13 cellular contexts compared by ENCODE assay signal in the genomic region with DNA sequence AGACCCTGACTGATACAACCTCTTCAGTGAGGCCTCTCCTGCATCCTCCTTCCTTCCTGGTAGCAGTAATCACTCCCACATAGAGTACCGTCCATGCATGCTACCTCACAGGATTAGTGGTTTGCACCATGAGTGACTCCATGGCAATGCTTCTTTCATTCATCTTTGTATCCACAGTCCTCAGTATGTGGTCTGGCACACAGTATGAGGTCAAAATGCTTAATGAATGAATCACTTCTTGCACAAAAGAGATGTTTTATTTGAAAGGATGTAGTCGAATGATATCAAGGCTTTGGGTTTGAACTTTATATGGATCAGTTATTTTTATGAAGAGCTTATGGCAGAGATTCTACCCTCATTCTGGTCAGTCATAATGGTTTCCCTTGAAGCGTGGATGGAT. TPM values are rescaled to one million over a fixed set of nuclear protein-coding genes. Genes with fewer than 3 reads are reported as not detected.
DNase-seq lines count a peak whose midpoint lies in the region; TF ChIP-seq lines count a peak whose summit lies in the region.
"Had no signal": no experiment of that assay in that cellular context is flagged by ENCODE, and none has a peak within 500 bp of the region (broad histone marks: within the 10 kb centered on the region; RNA-seq: fewer than 3 reads in every experiment).

No MANE protein-coding gene starts in this region.

- intact Hi-C loops in OCI-LY7 (cut with micrococcal nuclease; ENCODE audit: unreplicated experiment), result loop anchor here (2.0 kb wide), 1 partner anchor 231 kb away; no protein-coding TSS in a partner anchor

- BruUV-seq in OCI-LY7 (replicated peaks; lab: Mats Ljungman, UMichigan), result no TSS peak

- H3K4me3 ChIP-seq in OCI-LY7 (ENCODE audit: low read depth, low read length, poor library complexity, severe bottlenecking), result no peak overlapping the region
- H3K4me3 ChIP-seq: sigmoid colon had no signal

- no peaks in the 10 kb centered on the region for H3K9me2 ChIP-seq in OCI-LY7 (ENCODE audit: insufficient read depth, low read length)

- DNase-seq in GM04504 (ENCODE audit: low read depth) (peak; percentile 75), SW480 (ENCODE audit: low spot score) (peak; percentile 89), fibroblast of peridontal ligament (ENCODE audit: extremely low read depth) (peak; percentile 70), stromal cell of bone marrow (ENCODE audit: low read depth) (peak; percentile 89), caudate nucleus (lab: John Stamatoyannopoulos, UW) (no peak), OCI-LY7 (ENCODE audit: low spot score) (no peak), HT-29 (ENCODE audit: low spot score) (no peak)
- DNase-seq: activated naive CD4-positive, alpha-beta T cell; natural killer cell; NCI-H446 treated with DMSO at 0.1 percent for 48 hours; sigmoid colon had no signal

- no peak overlapping the region for H3K27ac ChIP-seq in caudate nucleus (ENCODE audit: low read depth, low read length)
- no peak overlapping the region for H3K27ac ChIP-seq in OCI-LY7 (ENCODE audit: low read depth, low read length, poor library complexity, severe bottlenecking)
- H3K27ac ChIP-seq: sigmoid colon had no signal

- H3K4me2 ChIP-seq in OCI-LY7 (ENCODE audit: low read length), result no peak overlapping the region

- no peak overlapping the region for H2AFZ ChIP-seq in OCI-LY7 (ENCODE audit: low read length)

- H3K79me2 ChIP-seq in OCI-LY7 (ENCODE audit: insufficient read depth, low read depth, low read length), result no peaks in the 10 kb centered on the region

- H3K4me1 ChIP-seq in OCI-LY7 (ENCODE audit: insufficient read depth, low read length, poor library complexity, severe bottlenecking), result no peaks in the 10 kb centered on the region
- H3K4me1 ChIP-seq: sigmoid colon had no signal

- CTCF ChIA-PET in OCI-LY7 (lab: Charles Lee; ENCODE audit: unreplicated experiment), result no interaction called here

- no peaks in the 10 kb centered on the region for H4K20me1 ChIP-seq in OCI-LY7 (ENCODE audit: insufficient read depth, low read length)

- POLR2A ChIA-PET in OCI-LY7 (lab: Charles Lee), result no interaction called here

- no peak for TF ChIP-seq CTCF in OCI-LY7 (conservative IDR thresholded peaks at IDR 0.05; ENCODE audit: low read length)

- no peaks in the 10 kb centered on the region for H3K9me3 ChIP-seq in OCI-LY7 (ENCODE audit: low read length)
- H3K9me3 ChIP-seq: sigmoid colon had no signal

- no peaks in the 10 kb centered on the region for H3K36me3 ChIP-seq in OCI-LY7 (ENCODE audit: insufficient read depth, low read length)
- H3K36me3 ChIP-seq: sigmoid colon had no signal

RNA-seq across cellular contexts. Expression of a gene that starts 42.2 kb away (rescaled TPM):
- not detected in 2 replicates for total RNA-seq in OCI-LY7 (2014; rRNA removed; shearing (Covaris generic))
- not detected in 2 replicates for total RNA-seq in OCI-LY7 (2022)
- total RNA-seq in HT-29 (2014; rRNA removed; shearing (Covaris generic)), result not detected in 2 replicates
- total RNA-seq: activated CD8-positive, alpha-beta memory T cell treated with anti-CD3 and anti-CD28 coated beads for 36 hours; glomerular endothelial cell had no signal

Comparison
In these comparisons a context has a peak if more than half of its experiments do, and no peak if none do; other contexts are left out.
1. DNase-seq: peak in GM04504 (single experiment), SW480 (single experiment), fibroblast of peridontal ligament (single experiment) and stromal cell of bone marrow (single experiment); none in caudate nucleus (0 of 61), OCI-LY7 (single experiment) and HT-29 (single experiment).